7 cellular contexts compared by ENCODE assay signal in genomic region chr9:19127881-19128719, GRCh38. TPM values are rescaled to one million over a fixed set of nuclear protein-coding genes. Genes with fewer than 3 reads are reported as not detected.
DNase-seq lines count a peak whose midpoint lies in the region; ATAC-seq and TF ChIP-seq lines count a peak whose summit lies in the region.

No MANE protein-coding gene starts in this region.

- CTCF ChIA-PET in activated CD4-positive, alpha-beta T cell treated with anti-CD3 and anti-CD28 coated beads, Interleukin-2, amount 10 ng/mL, durations not matched to agents 7 days and 5 days (lab: Charles Lee) = interaction anchor here (0.6 to 1.3 kb wide), 2 partner anchors 14 to 203 kb away, joined by 3 to 4 read pairs; no protein-coding TSS in a partner anchor

- H3K36me3 ChIP-seq in endodermal cell (ENCODE audit: control insufficient read depth, insufficient read depth, low read length) (peaks cover 12% of the 10 kb centered on the region), muscle layer of colon (ENCODE audit: insufficient read depth, low read length) (no peaks in the 10 kb centered on the region), tibial artery (peaks cover 4 to 30% (median 15%) of the 10 kb centered on the region in 3 donors)

- ATAC-seq in GM19395 (IDR thresholded peaks at IDR 0.05; ENCODE audit: unreplicated experiment) = peak; percentile 35
- ATAC-seq in HG03196 (IDR thresholded peaks at IDR 0.05; ENCODE audit: unreplicated experiment) = peak; percentile 4

- peak overlapping the region; percentile 99 for H3K27ac Mint-ChIP-seq in activated CD4-positive, alpha-beta T cell treated with anti-CD3 and anti-CD28 coated beads, Interleukin-2, amount 10 ng/mL, durations not matched to agents 7 days and 5 days
- peak overlapping the region; percentile 89 for H3K27ac Mint-ChIP-seq in endodermal cell

- no peaks in the 10 kb centered on the region for H3K27me3 ChIP-seq in endodermal cell (ENCODE audit: control insufficient read depth, insufficient read depth, low read length, poor library complexity, severe bottlenecking)
- H3K27me3 ChIP-seq in muscle layer of colon (ENCODE audit: control insufficient read depth in 1 of 2, insufficient read depth in 2 of 2, low read length in 2 of 2) = no peaks in the 10 kb centered on the region
- H3K27me3 ChIP-seq in tibial artery = no peaks in the 10 kb centered on the region

- peaks cover 30% of the 10 kb centered on the region for H3K36me3 Mint-ChIP-seq in activated CD4-positive, alpha-beta T cell treated with anti-CD3 and anti-CD28 coated beads, Interleukin-2, amount 10 ng/mL, durations not matched to agents 7 days and 5 days (ENCODE audit: low read depth)
- H3K36me3 Mint-ChIP-seq in endodermal cell (ENCODE audit: low read depth) = peaks cover 22% of the 10 kb centered on the region

- peak overlapping the region; percentile 93 for H3K4me3 Mint-ChIP-seq in activated CD4-positive, alpha-beta T cell treated with anti-CD3 and anti-CD28 coated beads, Interleukin-2, amount 10 ng/mL, durations not matched to agents 7 days and 5 days
- peak overlapping the region; percentile 80 for H3K4me3 Mint-ChIP-seq in endodermal cell

- peak overlapping the region; percentile 86 for H3K9ac ChIP-seq in endodermal cell (ENCODE audit: extremely low read depth, low read length, poor library complexity, severe bottlenecking)
- H3K9ac ChIP-seq in muscle layer of colon (ENCODE audit: low read length) = peak overlapping the region; percentile 71

- H3K27ac ChIP-seq in endodermal cell (ENCODE audit: low read depth, low read length) = no peak overlapping the region
- peak overlapping the region; percentile 83 for H3K27ac ChIP-seq in muscle layer of colon (ENCODE audit: low read depth, low read length)
- H3K27ac ChIP-seq in tibial artery = peak overlapping the region; percentile 95 to 97

- H3K4me3 ChIP-seq in endodermal cell (ENCODE audit: low read length) (peak overlapping the region; percentile 84), muscle layer of colon (ENCODE audit: low read depth in 1 of 2, low read length in 2 of 2) (peak overlapping the region; percentile 71 to 92), tibial artery (peak overlapping the region; percentile 72 to 84)

- H3K9me3 Mint-ChIP-seq in activated CD4-positive, alpha-beta T cell treated with anti-CD3 and anti-CD28 coated beads, Interleukin-2, amount 10 ng/mL, durations not matched to agents 7 days and 5 days = no peaks in the 10 kb centered on the region
- no peaks in the 10 kb centered on the region for H3K9me3 Mint-ChIP-seq in endodermal cell

- WGBS in endodermal cell (ENCODE audit: insufficient coverage in 1 of 2, insufficient read length in 1 of 2), 2 experiments = 43 to 49% methylated on average over 23 to 43 of the region's 43 CpGs

- POLR2A ChIA-PET in activated CD4-positive, alpha-beta T cell treated with anti-CD3 and anti-CD28 coated beads, Interleukin-2, amount 10 ng/mL, durations not matched to agents 7 days and 5 days (lab: Charles Lee) = interaction anchor here (0.6 kb wide), 1 partner anchor 46 kb away, joined by 3 read pairs; no protein-coding TSS in a partner anchor

- peak; percentile 29 for DNase-seq in activated CD4-positive, alpha-beta T cell treated with anti-CD3 and anti-CD28 coated beads, Interleukin-2, amount 10 ng/mL, durations not matched to agents 7 days and 5 days
- DNase-seq in endodermal cell = peak; percentile 86
- peak in 1 of 2 donors; percentile 69 for DNase-seq in tibial artery
- DNase-seq in NCI-H226 = no peak

- TF ChIP-seq CTCF in endodermal cell (conservative IDR thresholded peaks at IDR 0.05) = no peak
- no peak for TF ChIP-seq CTCF in tibial artery (IDR thresholded peaks at IDR 0.05)

- H3K4me1 ChIP-seq in endodermal cell (ENCODE audit: control insufficient read depth, insufficient read depth, low read length) = no peaks in the 10 kb centered on the region
- H3K4me1 ChIP-seq in muscle layer of colon (ENCODE audit: insufficient read depth, low read length) = no peaks in the 10 kb centered on the region
- H3K4me1 ChIP-seq in tibial artery = peaks cover 0 to 20% (median 3%) of the 10 kb centered on the region in 4 donors

- peaks cover 62% of the 10 kb centered on the region for H3K4me1 Mint-ChIP-seq in activated CD4-positive, alpha-beta T cell treated with anti-CD3 and anti-CD28 coated beads, Interleukin-2, amount 10 ng/mL, durations not matched to agents 7 days and 5 days
- H3K4me1 Mint-ChIP-seq in endodermal cell = peaks cover 14% of the 10 kb centered on the region

- no peaks in the 10 kb centered on the region for H3K27me3 Mint-ChIP-seq in activated CD4-positive, alpha-beta T cell treated with anti-CD3 and anti-CD28 coated beads, Interleukin-2, amount 10 ng/mL, durations not matched to agents 7 days and 5 days
- H3K27me3 Mint-ChIP-seq in endodermal cell (ENCODE audit: insufficient read depth) = peaks cover 1% of the 10 kb centered on the region

- H3K9me3 ChIP-seq in endodermal cell (ENCODE audit: control insufficient read depth, low read length) (no peaks in the 10 kb centered on the region), muscle layer of colon (ENCODE audit: low read length) (no peaks in the 10 kb centered on the region), tibial artery (no peaks in the 10 kb centered on the region)

- intact Hi-C loops in tibial artery (cut with DNase I; ENCODE audit: low total_unique reads) = loop anchor here (5.0 kb wide), 1 partner anchor 44 kb away; no protein-coding TSS in a partner anchor

RNA-seq across cellular contexts. Expression of gene PLIN2, which starts 0.8 kb away (rescaled TPM):
- 10 to 100 TPM; 55.4 to 60.4 TPM for total RNA-seq in activated CD4-positive, alpha-beta T cell treated with anti-CD3 and anti-CD28 coated beads, Interleukin-2, amount 10 ng/mL, durations not matched to agents 7 days and 5 days
- total RNA-seq in endodermal cell = 10 to 100 TPM; 30.1 to 33.3 TPM
- 54.7 TPM for polyA plus RNA-seq in endodermal cell (2013, experiment 1 of 2)
- 48.9 TPM for polyA plus RNA-seq in endodermal cell (2013, experiment 2 of 2)

RNA-seq across cellular contexts. Expression of gene HAUS6, which starts 25.4 kb away (rescaled TPM):
- total RNA-seq in activated CD4-positive, alpha-beta T cell treated with anti-CD3 and anti-CD28 coated beads, Interleukin-2, amount 10 ng/mL, durations not matched to agents 7 days and 5 days = 10 to 100 TPM; 25.0 to 26.2 TPM
- total RNA-seq in endodermal cell = 10 to 100 TPM; 26.3 to 45.4 TPM
- 32.4 TPM for polyA plus RNA-seq in endodermal cell (2013, experiment 1 of 2)
- polyA plus RNA-seq in endodermal cell (2013, experiment 2 of 2) = 34.4 TPM
